14 cellular contexts compared by ENCODE assay signal in genomic region chr20:60340232-60340631, GRCh38.
DNase-seq lines count a peak whose midpoint lies in the region; ATAC-seq, FAIRE-seq and TF ChIP-seq lines count a peak whose summit lies in the region.
"Had no signal": no experiment of that assay in that cellular context is flagged by ENCODE, and none has a peak within 500 bp of the region (broad histone marks: within the 10 kb centered on the region; RNA-seq: fewer than 3 reads in every experiment).

No MANE protein-coding gene starts in this region.

- no peaks in the 10 kb centered on the region for H3K9me3 Mint-ChIP-seq in activated CD4-positive, alpha-beta T cell treated with anti-CD3 and anti-CD28 coated beads, Interleukin-2, amount 10 ng/mL, durations not matched to agents 24 days and 14 days

- H4K20me1 ChIP-seq in DND-41 (ENCODE audit: insufficient read depth, low read length): no peaks in the 10 kb centered on the region
- no peaks in the 10 kb centered on the region for H4K20me1 ChIP-seq in OCI-LY7 (ENCODE audit: insufficient read depth, low read length)

- POLR2A ChIA-PET in OCI-LY7 (lab: Charles Lee): no interaction called here

- H3K27me3 ChIP-seq in DND-41 (ENCODE audit: insufficient read depth, low read length, poor library complexity): no peaks in the 10 kb centered on the region

- TF ChIP-seq CTCF in DND-41 (IDR thresholded peaks at IDR 0.05; ENCODE audit: borderline replicate concordance, extremely low read depth, low read length, poor library complexity, severe bottlenecking) (peak; percentile 25), OCI-LY7 (conservative IDR thresholded peaks at IDR 0.05; ENCODE audit: low read length) (0 out of 2 replicates have a peak, but pooled peaks have one; percentile 14), retinal pigment epithelial cell (conservative IDR thresholded peaks at IDR 0.05; ENCODE audit: low read depth, low read length) (peak; percentile 11)

- no peak for ATAC-seq in DND-41 (ENCODE audit: insufficient read depth, low read depth)

- H3K4me1 ChIP-seq in DND-41 (ENCODE audit: insufficient read depth, low read length): no peaks in the 10 kb centered on the region
- H3K4me1 ChIP-seq in OCI-LY7 (ENCODE audit: insufficient read depth, low read length, poor library complexity, severe bottlenecking): no peaks in the 10 kb centered on the region
- H3K4me1 ChIP-seq: HAP-1 had no signal

- intact Hi-C loops in OCI-LY7 (cut with micrococcal nuclease; ENCODE audit: unreplicated experiment): no loop called here
- intact Hi-C loops in activated CD4-positive, alpha-beta T cell treated with anti-CD3 and anti-CD28 coated beads, Interleukin-2, amount 10 ng/mL, durations not matched to agents 24 days and 14 days (cut with micrococcal nuclease): no loop called here

- no peak overlapping the region for H2AFZ ChIP-seq in DND-41 (ENCODE audit: low read depth, low read length)
- no peak overlapping the region for H2AFZ ChIP-seq in OCI-LY7 (ENCODE audit: low read length)

- no peak overlapping the region for H3K4me3 Mint-ChIP-seq in activated CD4-positive, alpha-beta T cell treated with anti-CD3 and anti-CD28 coated beads, Interleukin-2, amount 10 ng/mL, durations not matched to agents 24 days and 14 days
- H3K4me3 Mint-ChIP-seq: B cell; CD4-positive, alpha-beta memory T cell had no signal

- H3K4me1 Mint-ChIP-seq in activated CD4-positive, alpha-beta T cell treated with anti-CD3 and anti-CD28 coated beads, Interleukin-2, amount 10 ng/mL, durations not matched to agents 24 days and 14 days: no peaks in the 10 kb centered on the region
- H3K4me1 Mint-ChIP-seq: B cell; CD4-positive, alpha-beta memory T cell had no signal

- no peaks in the 10 kb centered on the region for H3K9me2 ChIP-seq in OCI-LY7 (ENCODE audit: insufficient read depth, low read length)

- H3K4me2 ChIP-seq in DND-41 (ENCODE audit: insufficient read depth, low read length) (no peak overlapping the region), OCI-LY7 (ENCODE audit: low read length) (no peak overlapping the region)

- BruUV-seq in OCI-LY7 (replicated peaks; lab: Mats Ljungman, UMichigan): no TSS peak

- H3K4me3 ChIP-seq in DND-41 (ENCODE audit: low read depth in 1 of 2, low read length in 2 of 2) (no peak overlapping the region), OCI-LY7 (ENCODE audit: low read depth, low read length, poor library complexity, severe bottlenecking) (no peak overlapping the region), retinal pigment epithelial cell (ENCODE audit: low read length) (no peak overlapping the region)
- H3K4me3 ChIP-seq: HAP-1 had no signal

- CTCF ChIA-PET in OCI-LY7 (lab: Charles Lee; ENCODE audit: unreplicated experiment): no interaction called here

- FAIRE-seq in HTR-8/SVneo (lab: Jason Lieb, UNC) (peak; percentile 55), frontal cortex (lab: Jason Lieb, UNC) (no peak)
- FAIRE-seq: A204.1 had no signal

- H3K27ac ChIP-seq in DND-41 (ENCODE audit: low read length) (peak overlapping the region; percentile 6), OCI-LY7 (ENCODE audit: low read depth, low read length, poor library complexity, severe bottlenecking) (no peak overlapping the region)

- no peaks in the 10 kb centered on the region for H3K27me3 Mint-ChIP-seq in activated CD4-positive, alpha-beta T cell treated with anti-CD3 and anti-CD28 coated beads, Interleukin-2, amount 10 ng/mL, durations not matched to agents 24 days and 14 days
- H3K27me3 Mint-ChIP-seq: B cell had no signal

- DNase-seq in DND-41: no peak
- no peak for DNase-seq in HTR-8/SVneo (ENCODE audit: insufficient read length, low spot score)
- no peak for DNase-seq in OCI-LY7 (ENCODE audit: low spot score)
- no peak for DNase-seq in retinal pigment epithelial cell (ENCODE audit: low read depth)
- DNase-seq in activated CD4-positive, alpha-beta T cell treated with anti-CD3 and anti-CD28 coated beads, Interleukin-2, amount 10 ng/mL, durations not matched to agents 24 days and 14 days: no peak
- no peak for DNase-seq in frontal cortex (ENCODE audit: low spot score in 2 of 2)
- DNase-seq in effector CD8-positive, alpha-beta T cell (lab: John Stamatoyannopoulos, UW): no peak
- DNase-seq: C1 segment of cervical spinal cord; CD4-positive, alpha-beta memory T cell; GF-D8; GOT3 had no signal

- no peak overlapping the region for H3K9ac ChIP-seq in DND-41 (ENCODE audit: low read depth, low read length)

- no peaks in the 10 kb centered on the region for H3K9me3 ChIP-seq in DND-41 (ENCODE audit: insufficient read depth, low read length, severe bottlenecking)
- H3K9me3 ChIP-seq in OCI-LY7 (ENCODE audit: low read length): no peaks in the 10 kb centered on the region
- H3K9me3 ChIP-seq: HAP-1 had no signal

- no peak overlapping the region for H3K27ac Mint-ChIP-seq in activated CD4-positive, alpha-beta T cell treated with anti-CD3 and anti-CD28 coated beads, Interleukin-2, amount 10 ng/mL, durations not matched to agents 24 days and 14 days
- H3K27ac Mint-ChIP-seq: B cell; CD4-positive, alpha-beta memory T cell had no signal

- H3K79me2 ChIP-seq in DND-41 (ENCODE audit: insufficient read depth, low read length) (no peaks in the 10 kb centered on the region), OCI-LY7 (ENCODE audit: insufficient read depth, low read depth, low read length) (no peaks in the 10 kb centered on the region)

- no peaks in the 10 kb centered on the region for H3K36me3 Mint-ChIP-seq in activated CD4-positive, alpha-beta T cell treated with anti-CD3 and anti-CD28 coated beads, Interleukin-2, amount 10 ng/mL, durations not matched to agents 24 days and 14 days (ENCODE audit: low read depth)
- H3K36me3 Mint-ChIP-seq: CD4-positive, alpha-beta memory T cell had no signal

- H3K36me3 ChIP-seq in DND-41 (ENCODE audit: insufficient read depth, low read length): peaks cover 32% of the 10 kb centered on the region
- no peaks in the 10 kb centered on the region for H3K36me3 ChIP-seq in OCI-LY7 (ENCODE audit: insufficient read depth, low read length)
- H3K36me3 ChIP-seq: HAP-1 had no signal
